In genomic region chr2:131154071-131154531, GRCh38 we compare ENCODE assay signal across 8 cellular contexts. TPM values are rescaled to one million over a fixed set of nuclear protein-coding genes. Genes with fewer than 3 reads are reported as not detected.
A peak's percentile ranks its signal among the peaks of the same experiment; 100 is the strongest.
DNase-seq lines count a peak whose midpoint lies in the region; ATAC-seq, FAIRE-seq and TF ChIP-seq lines count a peak whose summit lies in the region.

No MANE protein-coding gene starts in this region.

- H3K27me3 ChIP-seq in ovary: no peaks in the 10 kb centered on the region

- peaks cover 32% of the 10 kb centered on the region for H3K4me1 Mint-ChIP-seq in activated T-helper 1 cell treated with anti-CD3 and anti-CD28 coated beads, Interleukin-12 subunit alpha, Interleukin-12 subunit beta, Interleukin-2, Interleukin-4 antibody, amounts not matched to agents 30 ng/mL and 10 ng/mL and 1 ng/mL, durations not matched to agents 14 hours and 24 hours and 36 hours (ENCODE audit: low read depth)
- peaks cover 6% of the 10 kb centered on the region for H3K4me1 Mint-ChIP-seq in type B pancreatic cell (ENCODE audit: unreplicated experiment)

- H3K9me3 Mint-ChIP-seq in activated T-helper 1 cell treated with anti-CD3 and anti-CD28 coated beads, Interleukin-12 subunit alpha, Interleukin-12 subunit beta, Interleukin-2, Interleukin-4 antibody, amounts not matched to agents 30 ng/mL and 10 ng/mL and 1 ng/mL, durations not matched to agents 14 hours and 24 hours and 36 hours: no peaks in the 10 kb centered on the region
- no peaks in the 10 kb centered on the region for H3K9me3 Mint-ChIP-seq in type B pancreatic cell

- 35 to 40% (median 36%) methylated on average over 10 of the region's 10 CpGs for WGBS in ovary, 3 donors

- H3K36me3 ChIP-seq in ovary: no peaks in the 10 kb centered on the region

- H3K27me3 Mint-ChIP-seq in activated T-helper 1 cell treated with anti-CD3 and anti-CD28 coated beads, Interleukin-12 subunit alpha, Interleukin-12 subunit beta, Interleukin-2, Interleukin-4 antibody, amounts not matched to agents 30 ng/mL and 10 ng/mL and 1 ng/mL, durations not matched to agents 14 hours and 24 hours and 36 hours (ENCODE audit: insufficient read depth): no peaks in the 10 kb centered on the region
- H3K27me3 Mint-ChIP-seq in type B pancreatic cell: peaks cover 9% of the 10 kb centered on the region

- peak; percentile 36 for DNase-seq in GDM1 (lab: John Stamatoyannopoulos, UW)
- peak; percentile 51 for DNase-seq in Jurkat, Clone E6-1 (ENCODE audit: low read depth, low spot score)
- peak; percentile 67 for DNase-seq in RCC 7860 (ENCODE audit: low spot score)
- DNase-seq in activated T-helper 1 cell treated with anti-CD3 and anti-CD28 coated beads, Interleukin-12 subunit alpha, Interleukin-12 subunit beta, Interleukin-2, Interleukin-4 antibody, amounts not matched to agents 30 ng/mL and 10 ng/mL and 1 ng/mL, durations not matched to agents 14 hours and 24 hours and 36 hours (ENCODE audit: low spot score): peak; percentile 58
- DNase-seq in fibroblast of the conjunctiva (ENCODE audit: low read depth): peak; percentile 22
- DNase-seq in ovary: peak in 2 of 5 donors; percentile 48 to 61
- no peak for DNase-seq in type B pancreatic cell (ENCODE audit: extremely low spot score, unreplicated experiment)

- TF ChIP-seq CTCF in ovary (IDR thresholded peaks at IDR 0.05) (peak in 2 of 3 donors; percentile 28 to 47), type B pancreatic cell (conservative IDR thresholded peaks at IDR 0.05) (peak; percentile 91)

- H3K36me3 Mint-ChIP-seq in activated T-helper 1 cell treated with anti-CD3 and anti-CD28 coated beads, Interleukin-12 subunit alpha, Interleukin-12 subunit beta, Interleukin-2, Interleukin-4 antibody, amounts not matched to agents 30 ng/mL and 10 ng/mL and 1 ng/mL, durations not matched to agents 14 hours and 24 hours and 36 hours (ENCODE audit: low read depth): peaks cover 8% of the 10 kb centered on the region
- peaks cover 7% of the 10 kb centered on the region for H3K36me3 Mint-ChIP-seq in type B pancreatic cell

- peak; percentile 86 for ATAC-seq in GM21786 (IDR thresholded peaks at IDR 0.05; ENCODE audit: unreplicated experiment)

- H3K4me1 ChIP-seq in ovary (ENCODE audit: insufficient read depth): no peaks in the 10 kb centered on the region

- H3K27ac Mint-ChIP-seq in activated T-helper 1 cell treated with anti-CD3 and anti-CD28 coated beads, Interleukin-12 subunit alpha, Interleukin-12 subunit beta, Interleukin-2, Interleukin-4 antibody, amounts not matched to agents 30 ng/mL and 10 ng/mL and 1 ng/mL, durations not matched to agents 14 hours and 24 hours and 36 hours: no peak overlapping the region
- H3K27ac Mint-ChIP-seq in type B pancreatic cell: peak overlapping the region; percentile 64

- no peak for FAIRE-seq in RCC 7860 (lab: Jason Lieb, UNC)

- no peak overlapping the region for H3K4me3 Mint-ChIP-seq in activated T-helper 1 cell treated with anti-CD3 and anti-CD28 coated beads, Interleukin-12 subunit alpha, Interleukin-12 subunit beta, Interleukin-2, Interleukin-4 antibody, amounts not matched to agents 30 ng/mL and 10 ng/mL and 1 ng/mL, durations not matched to agents 14 hours and 24 hours and 36 hours
- H3K4me3 Mint-ChIP-seq in type B pancreatic cell: no peak overlapping the region

- no peak for TF ChIP-seq POLR2A in ovary (IDR thresholded peaks at IDR 0.05)

- intact Hi-C loops in activated T-helper 1 cell treated with anti-CD3 and anti-CD28 coated beads, Interleukin-12 subunit alpha, Interleukin-12 subunit beta, Interleukin-2, Interleukin-4 antibody, amounts not matched to agents 30 ng/mL and 10 ng/mL and 1 ng/mL, durations not matched to agents 14 hours and 24 hours and 36 hours (cut with micrococcal nuclease): loop anchor here (1.0 to 2.0 kb wide), 10 partner anchors 48 to 649 kb away; partner anchors contain the start of genes FAM168B and MZT2A
- intact Hi-C loops in ovary (cut with DNase I): no loop called here

- no peak for TF ChIP-seq EP300 in ovary (IDR thresholded peaks at IDR 0.05)

- H3K4me3 ChIP-seq in Jurkat, Clone E6-1 (ENCODE audit: low read length): no peak overlapping the region
- no peak overlapping the region for H3K4me3 ChIP-seq in ovary

- no peaks in the 10 kb centered on the region for H3K9me3 ChIP-seq in ovary

- no peak overlapping the region for H3K27ac ChIP-seq in ovary

RNA-seq across cellular contexts. Expression of gene PLEKHB2, which starts 49.0 kb away (rescaled TPM):
- 65.9 TPM for polyA plus RNA-seq in Jurkat, Clone E6-1 (2012; ENCODE audit: insufficient read depth, insufficient read length)
- 72.5 and 73.9 TPM in 2 replicates for total RNA-seq in activated T-helper 1 cell treated with anti-CD3 and anti-CD28 coated beads, Interleukin-12 subunit alpha, Interleukin-12 subunit beta, Interleukin-2, Interleukin-4 antibody, amounts not matched to agents 30 ng/mL and 10 ng/mL and 1 ng/mL, durations not matched to agents 14 hours and 24 hours and 36 hours
- total RNA-seq in ovary: 10 to 100 TPM; 13.1 to 46.2 (median 23.4) TPM
- polyA plus RNA-seq in ovary: 10 to 100 TPM in 1 of 2 donors, 1 to 10 TPM in 1; 9.8 to 53.2 TPM
- 43.4 and 49.2 TPM in 2 replicates for total RNA-seq in type B pancreatic cell (ENCODE audit: low replicate concordance)

RNA-seq across cellular contexts. Expression of gene POTEE, which starts 55.2 kb away (rescaled TPM):
- 1.9 TPM for polyA plus RNA-seq in Jurkat, Clone E6-1 (2012; ENCODE audit: insufficient read depth, insufficient read length)
- 0.67 and 1.1 TPM in 2 replicates for total RNA-seq in activated T-helper 1 cell treated with anti-CD3 and anti-CD28 coated beads, Interleukin-12 subunit alpha, Interleukin-12 subunit beta, Interleukin-2, Interleukin-4 antibody, amounts not matched to agents 30 ng/mL and 10 ng/mL and 1 ng/mL, durations not matched to agents 14 hours and 24 hours and 36 hours
- total RNA-seq in ovary: under 1 TPM in 4 of 7 donors, not detected in 3; 0.13 to 0.53 (median 0.15) TPM
- under 1 TPM in 1 of 2 donors, not detected in 1; 0.01 TPM for polyA plus RNA-seq in ovary
- 1.8 and 3.8 TPM in 2 replicates for total RNA-seq in type B pancreatic cell (ENCODE audit: low replicate concordance)
